Comparison of ENCODE assay signal across 7 cellular contexts in the genomic region with DNA sequence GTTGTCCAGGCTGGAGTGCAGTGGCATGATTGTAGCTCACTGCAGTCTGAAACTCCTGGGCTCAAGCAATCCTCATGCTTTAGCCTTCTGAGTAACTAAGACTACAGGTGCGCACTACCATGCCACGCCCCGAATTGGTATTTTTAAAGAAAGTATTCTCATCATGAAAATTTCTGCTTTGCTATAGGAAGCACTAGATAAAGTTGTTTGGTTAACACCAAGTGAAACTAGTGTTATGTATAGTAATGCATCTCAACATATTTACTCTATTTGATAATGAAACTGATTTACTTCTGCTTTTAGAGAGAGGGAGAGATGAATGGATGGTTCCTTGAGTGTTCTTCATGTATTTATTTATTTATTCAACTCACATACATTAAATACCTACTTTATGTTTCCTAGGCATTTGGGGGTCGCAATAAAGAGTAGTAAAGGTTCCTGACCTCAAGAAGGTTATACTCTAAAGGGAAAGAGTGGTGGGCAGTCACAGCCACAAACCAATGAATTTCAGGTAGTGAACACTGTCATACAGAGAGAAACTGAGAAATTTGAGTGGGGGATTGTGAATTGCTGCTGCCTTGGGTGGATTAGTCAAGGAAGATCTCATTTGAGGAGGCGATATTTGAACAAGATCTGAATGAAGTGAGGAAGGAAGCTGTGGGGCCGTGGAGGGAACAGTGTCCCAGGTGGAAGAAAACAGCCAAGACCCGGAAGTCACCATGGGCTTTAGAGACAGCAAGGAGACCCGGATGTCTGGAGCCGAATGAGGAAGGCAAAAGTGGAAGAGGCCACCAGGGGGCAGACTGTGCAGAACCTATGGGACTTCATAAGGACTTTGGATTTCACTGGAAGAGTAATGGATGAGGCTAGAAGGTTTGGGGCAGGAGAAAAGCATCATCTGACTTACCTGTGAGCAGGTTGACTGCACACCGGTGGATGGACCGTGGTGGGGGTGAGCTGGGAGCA.
DNase-seq lines count a peak whose midpoint lies in the region; ATAC-seq and TF ChIP-seq lines count a peak whose summit lies in the region.

No MANE protein-coding gene starts in this region.

- DNase-seq in ELF-1 (ENCODE audit: low read depth, low spot score): peak; percentile 83
- peak; percentile 73 to 89 for DNase-seq in SJCRH30
- peak; percentile 45 for DNase-seq in brain microvascular endothelial cell
- peak; percentile 34 to 42 for DNase-seq in left lung
- peak in 1 of 2 donors; percentile 39 for DNase-seq in upper lobe of left lung

- H3K27ac ChIP-seq in SJCRH30: no peak overlapping the region
- H3K27ac ChIP-seq in brain microvascular endothelial cell: no peak overlapping the region
- H3K27ac ChIP-seq in left lung: no peak overlapping the region
- H3K27ac ChIP-seq in upper lobe of left lung: no peak overlapping the region

- H3K9me3 ChIP-seq in SJCRH30 (replicated peaks): no peaks in the 10 kb centered on the region
- no peaks in the 10 kb centered on the region for H3K9me3 ChIP-seq in left lung
- H3K9me3 ChIP-seq in upper lobe of left lung: no peaks in the 10 kb centered on the region

- TF ChIP-seq CTCF in brain microvascular endothelial cell (IDR thresholded peaks at IDR 0.05; ENCODE audit: low read depth, low read length, missing control alignments) (peak; percentile 70), left lung (IDR thresholded peaks at IDR 0.05) (peak; percentile 25 to 36), upper lobe of left lung (IDR thresholded peaks at IDR 0.05) (peak in 4 of 6 experiments; percentile 25 to 41 (median 33))

- H3K36me3 ChIP-seq in SJCRH30 (no peaks in the 10 kb centered on the region), brain microvascular endothelial cell (replicated peaks) (no peaks in the 10 kb centered on the region), left lung (no peaks in the 10 kb centered on the region), upper lobe of left lung (no peaks in the 10 kb centered on the region)

- in situ Hi-C loops in brain microvascular endothelial cell (cut with HindIII; ENCODE audit: low pct_ligation_motif_present, low sequenced_read_pairs): no loop called here

- peak; percentile 57 for ATAC-seq in GM19397 (IDR thresholded peaks at IDR 0.05; ENCODE audit: unreplicated experiment)
- peak; percentile 72 for ATAC-seq in HG03469 (IDR thresholded peaks at IDR 0.05; ENCODE audit: unreplicated experiment)
- ATAC-seq in left lung: peak; percentile 59
- peak in 1 of 2 donors; percentile 61 for ATAC-seq in upper lobe of left lung (ENCODE audit: low FRiP score in 2 of 2)

- no peaks in the 10 kb centered on the region for H3K27me3 ChIP-seq in SJCRH30
- H3K27me3 ChIP-seq in brain microvascular endothelial cell (replicated peaks): no peaks in the 10 kb centered on the region
- no peaks in the 10 kb centered on the region for H3K27me3 ChIP-seq in left lung
- H3K27me3 ChIP-seq in upper lobe of left lung: no peaks in the 10 kb centered on the region

- WGBS in upper lobe of left lung, 2 donors: 79 to 84% methylated on average over 11 of the region's 11 CpGs

- intact Hi-C loops in left lung (cut with DNase I): no loop called here

- H3K4me1 ChIP-seq in SJCRH30: no peaks in the 10 kb centered on the region
- no peaks in the 10 kb centered on the region for H3K4me1 ChIP-seq in left lung
- H3K4me1 ChIP-seq in upper lobe of left lung: no peaks in the 10 kb centered on the region

- H3K4me3 ChIP-seq in SJCRH30: no peak overlapping the region
- no peak overlapping the region for H3K4me3 ChIP-seq in brain microvascular endothelial cell (ENCODE audit: low read depth, low read length)
- H3K4me3 ChIP-seq in left lung: no peak overlapping the region
- no peak overlapping the region for H3K4me3 ChIP-seq in upper lobe of left lung

- TF ChIP-seq POLR2A in upper lobe of left lung (IDR thresholded peaks at IDR 0.05): no peak

- TF ChIP-seq EP300 in upper lobe of left lung (IDR thresholded peaks at IDR 0.05): no peak
